ENCODE assay signal across 14 cellular contexts in genomic region chr2:23092831-23093230, GRCh38.
DNase-seq lines count a peak whose midpoint lies in the region; ATAC-seq, FAIRE-seq and TF ChIP-seq lines count a peak whose summit lies in the region.
"Had no signal": no experiment of that assay in that cellular context is flagged by ENCODE, and none has a peak within 500 bp of the region (broad histone marks: within the 10 kb centered on the region; RNA-seq: fewer than 3 reads in every experiment).

No MANE protein-coding gene starts in this region.

- H4K20me1 ChIP-seq in GM12878 (ENCODE audit: control insufficient read depth, insufficient read depth): no peaks in the 10 kb centered on the region

- no peak for FAIRE-seq in GM12891 (lab: Jason Lieb, UNC)
- no peak for FAIRE-seq in GM12878 (lab: Jason Lieb, UNC)

- no TSS peak for BruUV-seq in GM12878 (replicated peaks; lab: Mats Ljungman, UMichigan)
- no TSS peak for BruUV-seq in Calu3 (replicated peaks; lab: Mats Ljungman, UMichigan)

- H2AFZ ChIP-seq in GM12878 (ENCODE audit: control insufficient read depth, low read depth, low read length): no peak overlapping the region
- H2AFZ ChIP-seq: PC-9 had no signal

- no peak overlapping the region for H3K9ac ChIP-seq in GM12878 (ENCODE audit: control insufficient read depth, insufficient read depth, low read length)
- no peak overlapping the region for H3K9ac ChIP-seq in liver (ENCODE audit: low read depth in 1 of 2, low read length in 2 of 2)

- H3K27me3 ChIP-seq in GM12878 (replicated peaks in 1 of 2; ENCODE audit: control insufficient read depth in 2 of 2, insufficient read depth in 2 of 2, low read length in 1 of 2): no peaks in the 10 kb centered on the region; a peak in 1 of 4 replicates
- H3K27me3 ChIP-seq in liver (ENCODE audit: control insufficient read depth in 4 of 4, insufficient read depth in 4 of 4, low read length in 3 of 4): no peaks in the 10 kb centered on the region

- H3K27ac ChIP-seq in GM12878 (ENCODE audit: control insufficient read depth, insufficient read depth): no peak overlapping the region
- no peak overlapping the region for H3K27ac ChIP-seq in liver (ENCODE audit: low read depth in 1 of 2, low read length in 2 of 2)
- H3K27ac ChIP-seq: epithelial cell of prostate, PC-9 had no signal

- intact Hi-C loops in GM12878 (cut with micrococcal nuclease; ENCODE audit: unreplicated experiment) (no loop called here), Calu3 (cut with micrococcal nuclease; ENCODE audit: unreplicated experiment) (no loop called here)

- no peak for TF ChIP-seq POLR2A in GM12891 (IDR thresholded peaks at IDR 0.05; ENCODE audit: low read depth, low read length)
- no peak for TF ChIP-seq POLR2A in GM12878 (IDR thresholded peaks at IDR 0.05; ENCODE audit: low read depth, low read length)

- no peak overlapping the region for H3K4me3 ChIP-seq in GM12878
- H3K4me3 ChIP-seq in liver (ENCODE audit: low read depth in 1 of 3, low read length in 3 of 3): no peak overlapping the region
- H3K4me3 ChIP-seq: PC-9 had no signal

- SMC1A ChIA-PET in GM12878 (lab: Charles Lee; ENCODE audit: uncharacterized antibody, unreplicated experiment): no interaction called here

- no peak overlapping the region for H3K4me3 Mint-ChIP-seq in activated naive CD8-positive, alpha-beta T cell treated with anti-CD3 and anti-CD28 coated beads for 36 hours
- H3K4me3 Mint-ChIP-seq in Calu3 (ENCODE audit: low read depth, unreplicated experiment): no peak overlapping the region
- H3K4me3 Mint-ChIP-seq: CD8-positive, alpha-beta T cell; HFFc6; natural killer cell had no signal

- no peaks in the 10 kb centered on the region for H3K4me1 ChIP-seq in GM12878 (ENCODE audit: control insufficient read depth, insufficient read depth, low read length)
- no peaks in the 10 kb centered on the region for H3K4me1 ChIP-seq in liver (ENCODE audit: control insufficient read depth in 4 of 4, insufficient read depth in 4 of 4, low read length in 3 of 4)

- 18% methylated on average over 3 of the region's 3 CpGs for WGBS in GM12878 (ENCODE audit: insufficient coverage, insufficient replicate concordance, low lambda C conversion rate, missing lambda C conversion rate)
- 78% methylated on average over 3 of the region's 3 CpGs for WGBS in liver

- H3K36me3 Mint-ChIP-seq in activated naive CD8-positive, alpha-beta T cell treated with anti-CD3 and anti-CD28 coated beads for 36 hours: no peaks in the 10 kb centered on the region
- no peaks in the 10 kb centered on the region for H3K36me3 Mint-ChIP-seq in Calu3 (ENCODE audit: insufficient read depth, unreplicated experiment)
- H3K36me3 Mint-ChIP-seq: CD8-positive, alpha-beta T cell; natural killer cell had no signal

- TF ChIP-seq CTCF in GM12878 (IDR thresholded peaks at IDR 0.05 in 2 of 3, conservative IDR thresholded peaks at IDR 0.05 in 1 of 3; ENCODE audit: control insufficient read depth in 2 of 3, extremely low read depth in 1 of 3, insufficient read depth in 1 of 3, low read depth in 3 of 3, low read length in 3 of 3) (no peak), liver (IDR thresholded peaks at IDR 0.05; ENCODE audit: low read depth, low read length, missing input control) (no peak), Calu3 (IDR thresholded peaks at IDR 0.05; ENCODE audit: unreplicated experiment) (no peak)

- TF ChIP-seq RAD21 in GM12878 (IDR thresholded peaks at IDR 0.05; ENCODE audit: insufficient read depth, low read depth, low read length) (no peak), liver (IDR thresholded peaks at IDR 0.05) (peak; percentile 9 to 23)

- H3K27me3 Mint-ChIP-seq in activated naive CD8-positive, alpha-beta T cell treated with anti-CD3 and anti-CD28 coated beads for 36 hours: peaks cover 5% of the 10 kb centered on the region
- H3K27me3 Mint-ChIP-seq in Calu3 (ENCODE audit: unreplicated experiment): no peaks in the 10 kb centered on the region

- CTCF ChIA-PET in GM12878 (lab: Yijun Ruan, JAX) (no interaction called here), Calu3 (lab: Charles Lee) (no interaction called here)

- no peak overlapping the region for H3K4me2 ChIP-seq in GM12878 (ENCODE audit: control insufficient read depth, insufficient read depth)
- H3K4me2 ChIP-seq: PC-9 had no signal

- RAD21 ChIA-PET in GM12878 (lab: Charles Lee; ENCODE audit: unreplicated experiment): no interaction called here

- POLR2A ChIA-PET in GM12878 (lab: Charles Lee): no interaction called here

- H3K9me3 ChIP-seq in GM12878 (replicated peaks; ENCODE audit: control insufficient read depth, insufficient read depth, low read length) (no peaks in the 10 kb centered on the region), liver (ENCODE audit: control insufficient read depth in 4 of 4, low read length in 3 of 4) (no peaks in the 10 kb centered on the region)

- no peaks in the 10 kb centered on the region for H3K79me2 ChIP-seq in GM12878 (ENCODE audit: control insufficient read depth, insufficient read depth, low read length)

- H3K4me1 Mint-ChIP-seq in activated naive CD8-positive, alpha-beta T cell treated with anti-CD3 and anti-CD28 coated beads for 36 hours: no peaks in the 10 kb centered on the region
- H3K4me1 Mint-ChIP-seq in Calu3 (ENCODE audit: low read depth, unreplicated experiment): no peaks in the 10 kb centered on the region
- H3K4me1 Mint-ChIP-seq: natural killer cell had no signal

- H3K36me3 ChIP-seq in GM12878 (ENCODE audit: control insufficient read depth in 2 of 2, insufficient read depth in 2 of 2, low read length in 1 of 2) (no peaks in the 10 kb centered on the region), liver (ENCODE audit: control insufficient read depth in 4 of 4, insufficient read depth in 3 of 4, low read depth in 1 of 4, low read length in 3 of 4) (no peaks in the 10 kb centered on the region)

- DNase-seq in GM12891 (ENCODE audit: insufficient read length, low spot score) (no peak), M059J (ENCODE audit: low read depth) (peak; percentile 3), GM12878 (ENCODE audit: low read depth, low spot score) (no peak), Calu3 (no peak), NCI-H128 (lab: John Stamatoyannopoulos, UW; ENCODE audit: unreplicated experiment) (no peak)
- no peak for DNase-seq in activated naive CD8-positive, alpha-beta T cell treated with anti-CD3 and anti-CD28 coated beads for 36 hours
- DNase-seq: CD8-positive, alpha-beta T cell; HFFc6; natural killer cell; NCI-H1694 treated with DMSO at 0.1 percent for 48 hours; PC-9 had no signal

- H3K9me3 Mint-ChIP-seq in activated naive CD8-positive, alpha-beta T cell treated with anti-CD3 and anti-CD28 coated beads for 36 hours: peaks cover 9% of the 10 kb centered on the region
- peaks cover 3% of the 10 kb centered on the region for H3K9me3 Mint-ChIP-seq in Calu3 (ENCODE audit: low read depth, unreplicated experiment)

- no peak overlapping the region for H3K27ac Mint-ChIP-seq in activated naive CD8-positive, alpha-beta T cell treated with anti-CD3 and anti-CD28 coated beads for 36 hours
- no peak overlapping the region for H3K27ac Mint-ChIP-seq in Calu3 (ENCODE audit: unreplicated experiment)
- H3K27ac Mint-ChIP-seq: CD8-positive, alpha-beta T cell; HFFc6; natural killer cell had no signal

- no peak for TF ChIP-seq EP300 in GM12878 (IDR thresholded peaks at IDR 0.05; ENCODE audit: borderline replicate concordance in 1 of 2, control insufficient read depth in 1 of 2, low read depth in 2 of 2, low read length in 2 of 2)

- no peak; the same call in 2 of the 3 replicates for ATAC-seq in GM12878
- no peak for ATAC-seq in HG03520 (IDR thresholded peaks at IDR 0.05; ENCODE audit: unreplicated experiment)
- ATAC-seq: CD8-positive, alpha-beta T cell; natural killer cell had no signal

- in situ Hi-C loops in GM12878 (cut with MboI): no loop called here

TF ChIP-seq in GM12891, 5 proteins besides CTCF, POLR2A, EP300 and RAD21:
- no peak for TF ChIP-seq SPI1 (IDR thresholded peaks at IDR 0.05; ENCODE audit: low read depth, low read length)
- TF ChIP-seq TAF1 (IDR thresholded peaks at IDR 0.05; ENCODE audit: low read depth, low read length): no peak
- TF ChIP-seq POLR2AphosphoS5 (IDR thresholded peaks at IDR 0.05; ENCODE audit: low read depth, low read length): no peak
- TF ChIP-seq POU2F2 (IDR thresholded peaks at IDR 0.05; ENCODE audit: low read depth, low read length): no peak
- peak; percentile 24 for TF ChIP-seq PAX5 (IDR thresholded peaks at IDR 0.05; ENCODE audit: insufficient read depth, low read length, severe bottlenecking)
TF ChIP-seq in GM12891: peak in this region for 1.

TF ChIP-seq in liver, 16 proteins besides CTCF, POLR2A, EP300 and RAD21:
- TF ChIP-seq, protein P1, sequence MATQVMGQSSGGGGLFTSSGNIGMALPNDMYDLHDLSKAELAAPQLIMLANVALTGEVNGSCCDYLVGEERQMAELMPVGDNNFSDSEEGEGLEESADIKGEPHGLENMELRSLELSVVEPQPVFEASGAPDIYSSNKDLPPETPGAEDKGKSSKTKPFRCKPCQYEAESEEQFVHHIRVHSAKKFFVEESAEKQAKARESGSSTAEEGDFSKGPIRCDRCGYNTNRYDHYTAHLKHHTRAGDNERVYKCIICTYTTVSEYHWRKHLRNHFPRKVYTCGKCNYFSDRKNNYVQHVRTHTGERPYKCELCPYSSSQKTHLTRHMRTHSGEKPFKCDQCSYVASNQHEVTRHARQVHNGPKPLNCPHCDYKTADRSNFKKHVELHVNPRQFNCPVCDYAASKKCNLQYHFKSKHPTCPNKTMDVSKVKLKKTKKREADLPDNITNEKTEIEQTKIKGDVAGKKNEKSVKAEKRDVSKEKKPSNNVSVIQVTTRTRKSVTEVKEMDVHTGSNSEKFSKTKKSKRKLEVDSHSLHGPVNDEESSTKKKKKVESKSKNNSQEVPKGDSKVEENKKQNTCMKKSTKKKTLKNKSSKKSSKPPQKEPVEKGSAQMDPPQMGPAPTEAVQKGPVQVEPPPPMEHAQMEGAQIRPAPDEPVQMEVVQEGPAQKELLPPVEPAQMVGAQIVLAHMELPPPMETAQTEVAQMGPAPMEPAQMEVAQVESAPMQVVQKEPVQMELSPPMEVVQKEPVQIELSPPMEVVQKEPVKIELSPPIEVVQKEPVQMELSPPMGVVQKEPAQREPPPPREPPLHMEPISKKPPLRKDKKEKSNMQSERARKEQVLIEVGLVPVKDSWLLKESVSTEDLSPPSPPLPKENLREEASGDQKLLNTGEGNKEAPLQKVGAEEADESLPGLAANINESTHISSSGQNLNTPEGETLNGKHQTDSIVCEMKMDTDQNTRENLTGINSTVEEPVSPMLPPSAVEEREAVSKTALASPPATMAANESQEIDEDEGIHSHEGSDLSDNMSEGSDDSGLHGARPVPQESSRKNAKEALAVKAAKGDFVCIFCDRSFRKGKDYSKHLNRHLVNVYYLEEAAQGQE (IDR thresholded peaks at IDR 0.05): peak; percentile 99
- TF ChIP-seq GABPA (IDR thresholded peaks at IDR 0.05 in 1 of 2, conservative IDR thresholded peaks at IDR 0.05 in 1 of 2): no peak
